ENCODE assay signal across 20 cellular contexts in the genomic region with DNA sequence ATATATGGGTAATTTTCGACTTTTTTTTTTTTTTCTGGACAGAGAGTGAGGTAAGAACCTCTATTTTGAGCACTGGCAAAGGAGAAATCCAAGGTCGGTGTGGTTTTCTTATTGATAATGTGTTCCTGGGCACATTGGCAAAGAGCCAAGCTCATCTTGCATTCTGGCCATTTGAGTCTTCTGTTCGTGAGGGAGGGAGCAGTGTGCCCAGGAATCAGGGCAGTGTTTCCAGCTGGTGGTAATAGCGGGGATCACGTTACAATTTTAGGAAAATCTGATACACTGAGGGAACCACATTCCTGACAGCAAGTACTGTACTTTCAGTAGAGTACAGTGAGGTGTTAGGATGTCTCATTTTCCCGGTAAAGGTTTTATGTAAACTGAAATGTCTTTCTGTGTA.
DNase-seq lines count a peak whose midpoint lies in the region; ATAC-seq and TF ChIP-seq lines count a peak whose summit lies in the region.
"Had no signal": no experiment of that assay in that cellular context is flagged by ENCODE, and none has a peak within 500 bp of the region (broad histone marks: within the 10 kb centered on the region; RNA-seq: fewer than 3 reads in every experiment).

No MANE protein-coding gene starts in this region.

- no peaks in the 10 kb centered on the region for H3K36me3 Mint-ChIP-seq in stimulated activated naive B cell treated with anti-CD40 and anti-IgM and Interleukin-4, amounts not matched to agents 10 μg/mL and 1 μg/mL and 100 μg/mL, for 72 hours

- H3K27ac Mint-ChIP-seq in stimulated activated naive B cell treated with anti-CD40 and anti-IgM and Interleukin-4, amounts not matched to agents 10 μg/mL and 1 μg/mL and 100 μg/mL, for 72 hours, result no peak overlapping the region
- H3K27ac Mint-ChIP-seq: activated CD4-positive, alpha-beta memory T cell treated with anti-CD3 and anti-CD28 coated beads, Interleukin-2, amount 10 ng/mL, durations not matched to agents 7 days and 5 days; H9 had no signal

- no peaks in the 10 kb centered on the region for H3K79me2 ChIP-seq in fibroblast of lung (ENCODE audit: control insufficient read depth, insufficient read depth, low read length)

- H3K9me3 Mint-ChIP-seq in stimulated activated naive B cell treated with anti-CD40 and anti-IgM and Interleukin-4, amounts not matched to agents 10 μg/mL and 1 μg/mL and 100 μg/mL, for 72 hours, result no peaks in the 10 kb centered on the region
- H3K9me3 Mint-ChIP-seq: activated CD4-positive, alpha-beta memory T cell treated with anti-CD3 and anti-CD28 coated beads, Interleukin-2, amount 10 ng/mL, durations not matched to agents 7 days and 5 days; H9 had no signal

- no peak for ATAC-seq in stimulated activated naive B cell treated with anti-CD40 and anti-IgM and Interleukin-4, amounts not matched to agents 10 μg/mL and 1 μg/mL and 100 μg/mL, for 72 hours (replicated peaks)
- ATAC-seq: sciatic nerve had no signal

- no peak overlapping the region for H3K4me3 Mint-ChIP-seq in stimulated activated naive B cell treated with anti-CD40 and anti-IgM and Interleukin-4, amounts not matched to agents 10 μg/mL and 1 μg/mL and 100 μg/mL, for 72 hours
- H3K4me3 Mint-ChIP-seq: activated CD4-positive, alpha-beta memory T cell treated with anti-CD3 and anti-CD28 coated beads, Interleukin-2, amount 10 ng/mL, durations not matched to agents 7 days and 5 days; H9 had no signal

- no peak for TF ChIP-seq CTCF in fibroblast of lung (conservative IDR thresholded peaks at IDR 0.05 in 1 of 2, IDR thresholded peaks at IDR 0.05 in 1 of 2; ENCODE audit: low read depth in 1 of 2, low read length in 2 of 2)

- H3K4me1 ChIP-seq in fibroblast of lung (ENCODE audit: control insufficient read depth, extremely low read depth, insufficient read depth, low read length), result no peaks in the 10 kb centered on the region

- H2AFZ ChIP-seq in fibroblast of lung (ENCODE audit: low read length), result no peak overlapping the region

- H3K4me1 Mint-ChIP-seq in stimulated activated naive B cell treated with anti-CD40 and anti-IgM and Interleukin-4, amounts not matched to agents 10 μg/mL and 1 μg/mL and 100 μg/mL, for 72 hours, result no peaks in the 10 kb centered on the region
- H3K4me1 Mint-ChIP-seq: activated CD4-positive, alpha-beta memory T cell treated with anti-CD3 and anti-CD28 coated beads, Interleukin-2, amount 10 ng/mL, durations not matched to agents 7 days and 5 days had no signal

- no peaks in the 10 kb centered on the region for H3K9me3 ChIP-seq in fibroblast of lung (ENCODE audit: control insufficient read depth, insufficient read depth, low read depth, low read length)
- H3K9me3 ChIP-seq: Caco-2 had no signal

- H3K27me3 ChIP-seq in fibroblast of lung (ENCODE audit: control insufficient read depth, insufficient read depth, low read length), result no peaks in the 10 kb centered on the region
- H3K27me3 ChIP-seq: cardiac muscle cell had no signal

- peaks cover 4 to 19% of the 10 kb centered on the region in 2 donors for H3K27me3 Mint-ChIP-seq in stimulated activated naive B cell treated with anti-CD40 and anti-IgM and Interleukin-4, amounts not matched to agents 10 μg/mL and 1 μg/mL and 100 μg/mL, for 72 hours

- H3K4me3 ChIP-seq in fibroblast of lung (replicated peaks in 1 of 4; ENCODE audit: control extremely low read depth in 1 of 4, insufficient read depth in 1 of 4, low read depth in 3 of 4, low read length in 4 of 4), result no peak overlapping the region
- H3K4me3 ChIP-seq: cardiac muscle cell had no signal

- DNase-seq in Ammon's horn (ENCODE audit: low spot score), result peak; percentile 11
- DNase-seq in NCI-H1092 (lab: John Stamatoyannopoulos, UW), result peak; percentile 45
- peak; percentile 76 to 83 for DNase-seq in NCI-H524 (lab: John Stamatoyannopoulos, UW)
- DNase-seq in fibroblast of lung (ENCODE audit: low read depth in 2 of 2), result peak; percentile 1
- no peak for DNase-seq in stimulated activated naive B cell treated with anti-CD40 and anti-IgM and Interleukin-4, amounts not matched to agents 10 μg/mL and 1 μg/mL and 100 μg/mL, for 72 hours
- DNase-seq in stimulated activated CD8-positive, alpha-beta memory T cell treated with anti-CD3 and anti-CD28 coated beads, Interleukin-4, amount 100 ng/mL, for 48 hours, result no peak
- DNase-seq in kidney tubule cell (ENCODE audit: low spot score), result no peak
- DNase-seq in activated CD4-positive, alpha-beta T cell treated with anti-CD3 and anti-CD28 coated beads for 1 hour, result no peak
- DNase-seq: activated CD4-positive, alpha-beta memory T cell treated with anti-CD3 and anti-CD28 coated beads, Interleukin-2, amount 10 ng/mL, durations not matched to agents 7 days and 5 days; Caco-2; H9; hippocampal formation; kidney glomerular epithelial cell; NCI-H774; RPMI8226; stimulated activated CD4-positive, alpha-beta T cell treated with anti-CD3 and anti-CD28 coated beads, Interleukin-2, amount 100 ng/mL, for 24 hours; T-helper 1 cell had no signal

- no peak overlapping the region for H3K27ac ChIP-seq in fibroblast of lung (ENCODE audit: insufficient read depth, low read length)
- H3K27ac ChIP-seq: cardiac muscle cell, VCaP had no signal

- H3K4me2 ChIP-seq in fibroblast of lung (ENCODE audit: extremely low read depth, insufficient read depth, low read length), result no peak overlapping the region

- no peaks in the 10 kb centered on the region for H4K20me1 ChIP-seq in fibroblast of lung (ENCODE audit: control insufficient read depth, extremely low read depth, insufficient read depth, low read length)

- H3K36me3 ChIP-seq in fibroblast of lung (ENCODE audit: control insufficient read depth, insufficient read depth, low read length), result no peaks in the 10 kb centered on the region
- H3K36me3 ChIP-seq: cardiac muscle cell had no signal

- H3K9ac ChIP-seq in fibroblast of lung (ENCODE audit: insufficient read depth, low read length), result no peak overlapping the region

Comparison
In these comparisons a context has a peak if more than half of its experiments do, and no peak if none do; other contexts are left out.
1. DNase-seq: peak in Ammon's horn (single experiment), NCI-H1092 (single experiment), NCI-H524 (2 of 2) and fibroblast of lung (2 of 2); none in stimulated activated naive B cell treated with anti-CD40 and anti-IgM and Interleukin-4, amounts not matched to agents 10 μg/mL and 1 μg/mL and 100 μg/mL, for 72 hours (single experiment), stimulated activated CD8-positive, alpha-beta memory T cell treated with anti-CD3 and anti-CD28 coated beads, Interleukin-4, amount 100 ng/mL, for 48 hours (single experiment), kidney tubule cell (single experiment) and activated CD4-positive, alpha-beta T cell treated with anti-CD3 and anti-CD28 coated beads for 1 hour (single experiment).